ENCODE assay signal across 11 cellular contexts in genomic region chr18:12597775-12598174, GRCh38.
DNase-seq lines count a peak whose midpoint lies in the region; ATAC-seq and TF ChIP-seq lines count a peak whose summit lies in the region.
"Had no signal": no experiment of that assay in that cellular context is flagged by ENCODE, and none has a peak within 500 bp of the region (broad histone marks: within the 10 kb centered on the region; RNA-seq: fewer than 3 reads in every experiment).

No MANE protein-coding gene starts in this region.

- H3K36me3 Mint-ChIP-seq in Calu3 (ENCODE audit: insufficient read depth, unreplicated experiment) (peaks cover 27% of the 10 kb centered on the region), nephron (ENCODE audit: low read depth) (peaks cover 4% of the 10 kb centered on the region)

- TF ChIP-seq CTCF in Calu3 (IDR thresholded peaks at IDR 0.05; ENCODE audit: unreplicated experiment), result no peak
- no peak for TF ChIP-seq CTCF in Panc1 (IDR thresholded peaks at IDR 0.05)
- TF ChIP-seq CTCF in nephron (IDR thresholded peaks at IDR 0.05; ENCODE audit: unreplicated experiment in 3 of 3), result no peak
- no peak for TF ChIP-seq CTCF in BE2C (IDR thresholded peaks at IDR 0.05; ENCODE audit: low read depth, low read length)

- POLR2A ChIA-PET in Panc1 (lab: Charles Lee), result no interaction called here

- no peaks in the 10 kb centered on the region for H3K9me3 ChIP-seq in Panc1 (ENCODE audit: control insufficient read depth, insufficient read depth, low read depth, low read length)
- no peaks in the 10 kb centered on the region for H3K9me3 ChIP-seq in BE2C

- peaks cover 29% of the 10 kb centered on the region for H3K4me1 ChIP-seq in Panc1 (ENCODE audit: control insufficient read depth, insufficient read depth, low read length)
- H3K4me1 ChIP-seq in BE2C, result no peaks in the 10 kb centered on the region

- H3K9me3 Mint-ChIP-seq in Calu3 (ENCODE audit: low read depth, unreplicated experiment), result no peaks in the 10 kb centered on the region
- H3K9me3 Mint-ChIP-seq in nephron, result no peaks in the 10 kb centered on the region
- H3K9me3 Mint-ChIP-seq: activated B cell treated with CpG ODN at 0.5 μM for 24 hours had no signal

- H3K27me3 Mint-ChIP-seq in Calu3 (ENCODE audit: unreplicated experiment), result no peaks in the 10 kb centered on the region
- no peaks in the 10 kb centered on the region for H3K27me3 Mint-ChIP-seq in nephron (ENCODE audit: low read depth)
- H3K27me3 Mint-ChIP-seq: activated B cell treated with CpG ODN at 0.5 μM for 24 hours had no signal

- DNase-seq in Calu3 (peak; percentile 75), Panc1 (ENCODE audit: low read depth, low spot score) (peak; percentile 81), fibroblast of gingiva (ENCODE audit: low read depth) (peak; percentile 79), ureter (ENCODE audit: low spot score) (no peak), BE2C (no peak), KBM-7 (no peak)
- DNase-seq: activated B cell treated with CpG ODN at 0.5 μM for 24 hours, NCI-H187 treated with DMSO at 0.1 percent for 48 hours had no signal

- no peak overlapping the region for H3K4me3 ChIP-seq in Panc1 (ENCODE audit: low read depth in 2 of 2, low read length in 2 of 2)
- no peak overlapping the region for H3K4me3 ChIP-seq in BE2C (ENCODE audit: low read depth, low read length)

- H3K4me3 Mint-ChIP-seq in Calu3 (ENCODE audit: low read depth, unreplicated experiment) (peak overlapping the region; percentile 18), nephron (peak overlapping the region in 1 of 3 experiments; percentile 34)
- H3K4me3 Mint-ChIP-seq: activated B cell treated with CpG ODN at 0.5 μM for 24 hours had no signal

- H3K36me3 ChIP-seq in Panc1 (ENCODE audit: control insufficient read depth, insufficient read depth, low read length) (no peaks in the 10 kb centered on the region), BE2C (no peaks in the 10 kb centered on the region)

- intact Hi-C loops in Calu3 (cut with micrococcal nuclease; ENCODE audit: unreplicated experiment) (loop anchor here (1.0 to 5.0 kb wide), 4 partner anchors 10 to 205 kb away; no protein-coding TSS in a partner anchor), Panc1 (cut with micrococcal nuclease; ENCODE audit: unreplicated experiment) (no loop called here)

- H3K27me3 ChIP-seq in Panc1 (ENCODE audit: control insufficient read depth, insufficient read depth, low read length), result no peaks in the 10 kb centered on the region
- H3K27me3 ChIP-seq in BE2C, result no peaks in the 10 kb centered on the region

- H3K4me1 Mint-ChIP-seq in Calu3 (ENCODE audit: low read depth, unreplicated experiment) (peaks cover 63% of the 10 kb centered on the region), nephron (peaks cover 34% of the 10 kb centered on the region)

- H3K27ac ChIP-seq in Panc1 (ENCODE audit: low read length), result peak overlapping the region; percentile 71
- H3K27ac ChIP-seq: parathyroid adenoma had no signal

- H3K27ac Mint-ChIP-seq in Calu3 (ENCODE audit: unreplicated experiment) (peak overlapping the region; percentile 74), nephron (peak overlapping the region; percentile 59 to 77 (median 60))
- H3K27ac Mint-ChIP-seq: activated B cell treated with CpG ODN at 0.5 μM for 24 hours had no signal

- CTCF ChIA-PET in Calu3 (lab: Charles Lee) (interaction anchor here (1.0 to 3.5 kb wide), 3 partner anchors 9 to 58 kb away, joined by 3 to 17 read pairs (median 5); no protein-coding TSS in a partner anchor), Panc1 (lab: Charles Lee) (no interaction called here)

- in situ Hi-C loops in Panc1 (cut with HindIII; ENCODE audit: low pct_unique_long_range_greater_than_20kb, low sequenced_read_pairs) (no loop called here), KBM-7 (cut with MboI; ENCODE audit: low pct_unique_long_range_greater_than_20kb, low sequenced_read_pairs) (no loop called here)

- BruUV-seq in Calu3 (replicated peaks; lab: Mats Ljungman, UMichigan) (no TSS peak), Panc1 (replicated peaks; lab: Mats Ljungman, UMichigan) (no TSS peak)

- ATAC-seq in Panc1, result peak; percentile 91
- ATAC-seq in GM21423 (IDR thresholded peaks at IDR 0.05; ENCODE audit: unreplicated experiment), result no peak

Comparison
In these comparisons a context has a peak if more than half of its experiments do, and no peak if none do; other contexts are left out.
1. DNase-seq: peak in Calu3 (single experiment), Panc1 (single experiment) and fibroblast of gingiva (single experiment); none in ureter (single experiment), BE2C (single experiment) and KBM-7 (single experiment).